25 cellular contexts compared by ENCODE assay signal in genomic region chr4:154424810-154425484, GRCh38.
"Had no signal": no experiment of that assay in that cellular context is flagged by ENCODE, and none has a peak within 500 bp of the region (broad histone marks: within the 10 kb centered on the region; RNA-seq: fewer than 3 reads in every experiment).

No MANE protein-coding gene starts in this region.

- H2AFZ ChIP-seq: hepatocyte had no signal

- H3K9me3 ChIP-seq: gastroesophageal sphincter, heart left ventricle, psoas muscle, sigmoid colon, stomach, tibial artery had no signal

- H3K4me2 ChIP-seq: hepatocyte had no signal

- DNase-seq: cortex of kidney; effector CD4-positive, alpha-beta T cell; endodermal cell; foreskin fibroblast; heart left ventricle; kidney; mammary epithelial cell; mesendoderm; midbrain; naive thymus-derived CD4-positive, alpha-beta T cell; nephron progenitor cell; psoas muscle; right cardiac atrium; sigmoid colon; stimulated activated CD4-positive, alpha-beta T cell treated with anti-CD3 and anti-CD28 coated beads, Interleukin-2, amount 100 ng/mL, for 24 hours; stimulated activated CD4-positive, alpha-beta T cell treated with anti-CD3 and anti-CD28 coated beads, Interleukin-4, amount 100 ng/mL, for 24 hours; stimulated activated naive CD4-positive, alpha-beta T cell treated with Interleukin-2 at 50 U/mL for 16 hours; stomach; tibial artery had no signal

- H3K4me1 ChIP-seq: gastroesophageal sphincter, heart left ventricle, psoas muscle, stomach, tibial artery had no signal

- H3K27me3 ChIP-seq: gastroesophageal sphincter, sigmoid colon, stomach, tibial artery had no signal

- H3K36me3 ChIP-seq: gastroesophageal sphincter, heart left ventricle, sigmoid colon, stomach, tibial artery had no signal

- H3K4me3 ChIP-seq: gastroesophageal sphincter, heart left ventricle, hepatocyte, psoas muscle, sigmoid colon, stomach, tibial artery had no signal

- ATAC-seq: esophagus mucosa; gastroesophageal sphincter; heart left ventricle; left lobe of liver; naive thymus-derived CD4-positive, alpha-beta T cell; psoas muscle; right cardiac atrium; stimulated activated effector memory CD8-positive, alpha-beta T cell treated with anti-CD3 and anti-CD28 coated beads, Interleukin-12 subunit alpha, Interleukin-12 subunit beta, amount 100 ng/mL, for 72 hours had no signal

- H3K27ac ChIP-seq: epithelial cell of prostate, gastroesophageal sphincter, hepatocyte, psoas muscle, stomach, tibial artery had no signal

- H3K79me2 ChIP-seq: hepatocyte had no signal
